ENCODE assay signal across 10 cellular contexts in genomic region chr6:41712651-41713103, GRCh38. TPM values are rescaled to one million over a fixed set of nuclear protein-coding genes. Genes with fewer than 3 reads are reported as not detected.
DNase-seq lines count a peak whose midpoint lies in the region; ATAC-seq, FAIRE-seq and TF ChIP-seq lines count a peak whose summit lies in the region.
"Had no signal": no experiment of that assay in that cellular context is flagged by ENCODE, and none has a peak within 500 bp of the region (broad histone marks: within the 10 kb centered on the region; RNA-seq: fewer than 3 reads in every experiment).

No MANE protein-coding gene starts in this region.

- no peak overlapping the region for H3K27ac Mint-ChIP-seq in mesothelial cell of epicardium

- peaks cover 9% of the 10 kb centered on the region for H3K4me1 Mint-ChIP-seq in mesothelial cell of epicardium

- TF ChIP-seq POLR2A in A549 (IDR thresholded peaks at IDR 0.05; ENCODE audit: low read length) = no peak

- H3K9me3 ChIP-seq in A549 = no peaks in the 10 kb centered on the region
- no peaks in the 10 kb centered on the region for H3K9me3 ChIP-seq in neutrophil

- TF ChIP-seq EP300 in A549 (IDR thresholded peaks at IDR 0.05) = no peak

- no peak overlapping the region for H3K4me3 Mint-ChIP-seq in mesothelial cell of epicardium

- no peak for TF ChIP-seq RAD21 in A549 (conservative IDR thresholded peaks at IDR 0.05 in 1 of 2, IDR thresholded peaks at IDR 0.05 in 1 of 2)

- H3K27ac ChIP-seq in A549 (peak overlapping the region; percentile 98 to 99), neutrophil (peak overlapping the region; percentile 60)

- H3K36me3 ChIP-seq in neutrophil = peaks cover 30% of the 10 kb centered on the region

- peak; percentile 70 to 81 for DNase-seq in A549 (ENCODE audit: low read depth in 1 of 2, low spot score in 1 of 2)
- peak; percentile 21 for DNase-seq in NOMO-1 treated with DMSO at 0.1 percent for 48 hours (lab: John Stamatoyannopoulos, UW; ENCODE audit: unreplicated experiment)
- DNase-seq in fibroblast of gingiva (ENCODE audit: low read depth) = peak; percentile 41
- DNase-seq in mesothelial cell of epicardium (ENCODE audit: low spot score in 2 of 2, unreplicated experiment in 2 of 2) = no peak
- DNase-seq in NCI-H526 treated with DMSO at 0.1 percent for 48 hours (lab: John Stamatoyannopoulos, UW) = no peak
- no peak for DNase-seq in cortex of kidney (lab: John Stamatoyannopoulos, UW)
- DNase-seq: stimulated activated CD4-positive, alpha-beta T cell treated with anti-CD3 and anti-CD28 coated beads, Interleukin-2, amount 100 ng/mL, for 48 hours had no signal

- peaks cover 12% of the 10 kb centered on the region for H3K27me3 Mint-ChIP-seq in mesothelial cell of epicardium (ENCODE audit: low read depth)

- H3K36me3 Mint-ChIP-seq in mesothelial cell of epicardium = no peaks in the 10 kb centered on the region

- WGBS in A549 (ENCODE audit: missing lambda C conversion rate) = 6% methylated on average over 3 of the region's 10 CpGs

- H3K4me1 ChIP-seq in A549 (peaks cover 65% of the 10 kb centered on the region), neutrophil (ENCODE audit: control insufficient read depth in 1 of 2, insufficient read depth in 1 of 2, low read depth in 1 of 2, low read length in 1 of 2) (peaks cover 36 to 38% of the 10 kb centered on the region in 2 experiments)

- POLR2A ChIA-PET in A549 (lab: Yijun Ruan, JAX) = interaction anchor here (2.0 to 2.2 kb wide), 2 partner anchors 11 to 21 kb away, joined by 13 to 29 read pairs; no protein-coding TSS in a partner anchor

- H3K4me3 ChIP-seq in A549 (0 out of 3 replicates have a peak overlapping the region, but pooled peaks have one; percentile 11), neutrophil (ENCODE audit: low read depth in 1 of 2, low read length in 1 of 2) (no peak overlapping the region)

- peak; percentile 72 to 81 for ATAC-seq in A549
- ATAC-seq in HG03460 (IDR thresholded peaks at IDR 0.05; ENCODE audit: unreplicated experiment) = no peak

- no peaks in the 10 kb centered on the region for H3K9me3 Mint-ChIP-seq in mesothelial cell of epicardium

- FAIRE-seq in A549 (lab: Jason Lieb, UNC) = no peak

- CTCF ChIA-PET in A549 (lab: Yijun Ruan, JAX) = interaction anchor here (0.7 to 8.0 kb wide), 7 partner anchors 9 to 288 kb away, joined by 3 to 54 read pairs (median 5); partner anchors contain the start of gene TFEB

- H3K4me2 ChIP-seq in A549 = peak overlapping the region; percentile 81

- TF ChIP-seq CTCF in A549 (IDR thresholded peaks at IDR 0.05) (no peak), neutrophil (IDR thresholded peaks at IDR 0.05) (no peak), mesothelial cell of epicardium (IDR thresholded peaks at IDR 0.05; ENCODE audit: unreplicated experiment) (no peak)

- H3K27me3 ChIP-seq in neutrophil = no peaks in the 10 kb centered on the region

TF ChIP-seq in A549, 52 proteins besides CTCF, POLR2A, EP300 and RAD21:
- no peak for TF ChIP-seq POLR2AphosphoS2 (conservative IDR thresholded peaks at IDR 0.05; ENCODE audit: low read length)
- no peak for TF ChIP-seq HMGXB4 (CRISPR knock-in tag; IDR thresholded peaks at IDR 0.05; ENCODE audit: borderline replicate concordance)
- TF ChIP-seq CEBPB (IDR thresholded peaks at IDR 0.05) = peak; percentile 66 to 91; a peak in 3 of 4 replicates
- TF ChIP-seq PBX3 (IDR thresholded peaks at IDR 0.05) = no peak

RNA-seq across cellular contexts. Expression of gene TFEB, which starts 22.7 kb away (rescaled TPM):
- polyA plus RNA-seq in A549 (2011; rRNA removed) (2.9 and 3.1 TPM in 2 replicates), A549 (2017; fragmentation: RNase III; extraction: RNeasy Plus Mini Kit Qiagen cat#74134 plus additional on column Dnase treatment) (4.3 to 6.1 TPM (median 4.5 TPM) in 3 replicates)
- 2.8 and 5.0 TPM in 2 replicates for polyA plus RNA-seq in A549 (2012; cell fraction: cytosol; rRNA removed)
- polyA plus RNA-seq in A549 (2012; cell fraction: nucleus; rRNA removed) = 5.0 and 7.6 TPM in 2 replicates
- 5.3 and 9.9 TPM in 2 replicates for polyA minus RNA-seq in A549 (2011; rRNA and poly(A)+ RNA removed)
- 3.2 to 4.4 TPM (median 3.8 TPM) in 3 replicates for total RNA-seq in mesothelial cell of epicardium

RNA-seq across cellular contexts. Expression of gene PGC, which starts 34.5 kb away (rescaled TPM):
- not detected in 2 replicates for polyA plus RNA-seq in A549 (2011; rRNA removed)
- 0.04 TPM in 1 of 2 replicates, not detected in the other for polyA plus RNA-seq in A549 (2012; cell fraction: cytosol; rRNA removed)
- not detected in 2 replicates for polyA plus RNA-seq in A549 (2012; cell fraction: nucleus; rRNA removed)
- not detected in 3 replicates for polyA plus RNA-seq in A549 (2017; fragmentation: RNase III; extraction: RNeasy Plus Mini Kit Qiagen cat#74134 plus additional on column Dnase treatment)
- 0.21 TPM in 1 of 2 replicates, not detected in the other for polyA minus RNA-seq in A549 (2011; rRNA and poly(A)+ RNA removed)
- not detected in 3 replicates for total RNA-seq in mesothelial cell of epicardium
- polyA plus RNA-seq: AG04450 had no signal

Comparison
In these comparisons a context has a peak if more than half of its experiments do, and no peak if none do; other contexts are left out.
1. DNase-seq: peak in A549 (2 of 2), NOMO-1 treated with DMSO at 0.1 percent for 48 hours (single experiment) and fibroblast of gingiva (single experiment); none in mesothelial cell of epicardium (0 of 2), NCI-H526 treated with DMSO at 0.1 percent for 48 hours (single experiment) and cortex of kidney (single experiment).